Comparison of ENCODE assay signal across 1 cellular context in the genomic region with DNA sequence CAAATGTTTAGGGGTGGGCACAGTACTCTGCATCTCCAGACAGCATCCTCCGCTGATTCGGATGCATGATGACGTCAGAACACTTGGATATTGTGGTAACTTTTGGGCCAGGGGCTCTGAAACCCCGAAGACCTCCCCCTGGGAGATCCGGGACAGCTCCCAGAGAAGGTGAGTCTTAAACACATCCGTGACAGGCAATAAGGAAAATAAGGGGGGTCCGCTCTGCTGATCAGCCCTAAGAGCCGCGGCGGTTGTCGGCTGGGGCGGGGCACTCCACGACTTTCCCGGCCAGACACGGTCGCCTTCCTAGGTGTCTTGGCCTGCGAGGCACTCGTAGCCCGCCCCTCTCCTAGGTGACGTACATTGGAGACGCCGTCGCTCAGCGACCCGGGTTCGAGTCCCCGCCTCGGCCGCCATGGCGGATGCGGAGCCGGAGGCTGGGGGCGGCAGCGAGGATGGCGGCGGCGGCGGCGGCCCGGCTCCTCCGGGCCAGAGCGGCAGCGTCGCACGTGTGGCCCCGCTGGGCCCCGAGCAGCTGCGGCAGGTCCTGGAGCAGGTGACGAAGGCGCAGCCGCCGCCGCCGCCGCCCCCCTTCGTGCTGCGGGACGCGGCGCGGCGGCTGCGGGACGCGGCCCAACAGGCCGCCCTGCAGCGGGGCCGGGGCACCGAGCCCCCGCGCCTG.
TF ChIP-seq lines count a peak whose summit lies in the region.

TSS of gene ZNF839 (plus strand) at position 396 of the 682 bp plus-strand sequence. CDS start at position 416, 20 bp downstream.

TF ChIP-seq in HepG2, 621 proteins besides CTCF, POLR2A, EP300 and RAD21 (continued from another document and continues in another):
- no peak for TF ChIP-seq ZBTB44 (CRISPR knock-in tag; IDR thresholded peaks at IDR 0.05)
- TF ChIP-seq IRX3 (CRISPR knock-in tag; IDR thresholded peaks at IDR 0.05; ENCODE audit: borderline replicate concordance, low read depth) = no peak
- TF ChIP-seq, protein P1, sequence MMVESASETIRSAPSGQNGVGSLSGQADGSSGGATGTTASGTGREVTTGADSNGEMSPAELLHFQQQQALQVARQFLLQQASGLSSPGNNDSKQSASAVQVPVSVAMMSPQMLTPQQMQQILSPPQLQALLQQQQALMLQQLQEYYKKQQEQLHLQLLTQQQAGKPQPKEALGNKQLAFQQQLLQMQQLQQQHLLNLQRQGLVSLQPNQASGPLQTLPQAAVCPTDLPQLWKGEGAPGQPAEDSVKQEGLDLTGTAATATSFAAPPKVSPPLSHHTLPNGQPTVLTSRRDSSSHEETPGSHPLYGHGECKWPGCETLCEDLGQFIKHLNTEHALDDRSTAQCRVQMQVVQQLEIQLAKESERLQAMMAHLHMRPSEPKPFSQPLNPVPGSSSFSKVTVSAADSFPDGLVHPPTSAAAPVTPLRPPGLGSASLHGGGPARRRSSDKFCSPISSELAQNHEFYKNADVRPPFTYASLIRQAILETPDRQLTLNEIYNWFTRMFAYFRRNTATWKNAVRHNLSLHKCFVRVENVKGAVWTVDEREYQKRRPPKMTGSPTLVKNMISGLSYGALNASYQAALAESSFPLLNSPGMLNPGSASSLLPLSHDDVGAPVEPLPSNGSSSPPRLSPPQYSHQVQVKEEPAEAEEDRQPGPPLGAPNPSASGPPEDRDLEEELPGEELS (CRISPR knock-in tag; IDR thresholded peaks at IDR 0.05) = peak; percentile 45; the same call in 1 of the 2 replicates
- TF ChIP-seq ZBED4 (CRISPR knock-in tag; IDR thresholded peaks at IDR 0.05; ENCODE audit: borderline replicate concordance) = no peak
- no peak; the same call in 1 of the 2 replicates for TF ChIP-seq ADNP (CRISPR knock-in tag; IDR thresholded peaks at IDR 0.05)
- no peak for TF ChIP-seq ZNF326 (CRISPR knock-in tag; IDR thresholded peaks at IDR 0.05; ENCODE audit: borderline replicate concordance)
- no peak for TF ChIP-seq ZSCAN30 (CRISPR knock-in tag; IDR thresholded peaks at IDR 0.05)
- no peak for TF ChIP-seq KAT7 (CRISPR knock-in tag; IDR thresholded peaks at IDR 0.05; ENCODE audit: borderline replicate concordance)
- no peak for TF ChIP-seq NCOA5 (CRISPR knock-in tag; IDR thresholded peaks at IDR 0.05)
- TF ChIP-seq MEIS1 (CRISPR knock-in tag; IDR thresholded peaks at IDR 0.05; ENCODE audit: borderline replicate concordance) = no peak
- TF ChIP-seq FOXK2 (IDR thresholded peaks at IDR 0.05) = no peak
- TF ChIP-seq NR1H2 (CRISPR knock-in tag; IDR thresholded peaks at IDR 0.05; ENCODE audit: borderline replicate concordance, low read depth) = no peak
- no peak for TF ChIP-seq SKI (IDR thresholded peaks at IDR 0.05; ENCODE audit: partially characterized antibody)
- no peak for TF ChIP-seq SRY (CRISPR knock-in tag; IDR thresholded peaks at IDR 0.05)
- TF ChIP-seq SCMH1 (CRISPR knock-in tag; IDR thresholded peaks at IDR 0.05; ENCODE audit: borderline replicate concordance) = no peak
- TF ChIP-seq EED (CRISPR knock-in tag; IDR thresholded peaks at IDR 0.05) = no peak
- no peak for TF ChIP-seq ZKSCAN5 (CRISPR knock-in tag; IDR thresholded peaks at IDR 0.05)
- no peak for TF ChIP-seq ZNF777 (CRISPR knock-in tag; IDR thresholded peaks at IDR 0.05)
- no peak for TF ChIP-seq SNAPC2 (CRISPR knock-in tag; IDR thresholded peaks at IDR 0.05)
- peak; percentile 42; the same call in 1 of the 2 replicates for TF ChIP-seq TBX2 (CRISPR knock-in tag; IDR thresholded peaks at IDR 0.05; ENCODE audit: borderline replicate concordance)
- TF ChIP-seq, protein P2, sequence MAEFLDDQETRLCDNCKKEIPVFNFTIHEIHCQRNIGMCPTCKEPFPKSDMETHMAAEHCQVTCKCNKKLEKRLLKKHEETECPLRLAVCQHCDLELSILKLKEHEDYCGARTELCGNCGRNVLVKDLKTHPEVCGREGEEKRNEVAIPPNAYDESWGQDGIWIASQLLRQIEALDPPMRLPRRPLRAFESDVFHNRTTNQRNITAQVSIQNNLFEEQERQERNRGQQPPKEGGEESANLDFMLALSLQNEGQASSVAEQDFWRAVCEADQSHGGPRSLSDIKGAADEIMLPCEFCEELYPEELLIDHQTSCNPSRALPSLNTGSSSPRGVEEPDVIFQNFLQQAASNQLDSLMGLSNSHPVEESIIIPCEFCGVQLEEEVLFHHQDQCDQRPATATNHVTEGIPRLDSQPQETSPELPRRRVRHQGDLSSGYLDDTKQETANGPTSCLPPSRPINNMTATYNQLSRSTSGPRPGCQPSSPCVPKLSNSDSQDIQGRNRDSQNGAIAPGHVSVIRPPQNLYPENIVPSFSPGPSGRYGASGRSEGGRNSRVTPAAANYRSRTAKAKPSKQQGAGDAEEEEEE (CRISPR knock-in tag; IDR thresholded peaks at IDR 0.05; ENCODE audit: borderline replicate concordance) = no peak
- no peak for TF ChIP-seq ZNF18 (CRISPR knock-in tag; IDR thresholded peaks at IDR 0.05; ENCODE audit: insufficient replicate concordance)
- TF ChIP-seq PHF20 (CRISPR knock-in tag; IDR thresholded peaks at IDR 0.05) = peak; percentile 83
- TF ChIP-seq, protein P3, sequence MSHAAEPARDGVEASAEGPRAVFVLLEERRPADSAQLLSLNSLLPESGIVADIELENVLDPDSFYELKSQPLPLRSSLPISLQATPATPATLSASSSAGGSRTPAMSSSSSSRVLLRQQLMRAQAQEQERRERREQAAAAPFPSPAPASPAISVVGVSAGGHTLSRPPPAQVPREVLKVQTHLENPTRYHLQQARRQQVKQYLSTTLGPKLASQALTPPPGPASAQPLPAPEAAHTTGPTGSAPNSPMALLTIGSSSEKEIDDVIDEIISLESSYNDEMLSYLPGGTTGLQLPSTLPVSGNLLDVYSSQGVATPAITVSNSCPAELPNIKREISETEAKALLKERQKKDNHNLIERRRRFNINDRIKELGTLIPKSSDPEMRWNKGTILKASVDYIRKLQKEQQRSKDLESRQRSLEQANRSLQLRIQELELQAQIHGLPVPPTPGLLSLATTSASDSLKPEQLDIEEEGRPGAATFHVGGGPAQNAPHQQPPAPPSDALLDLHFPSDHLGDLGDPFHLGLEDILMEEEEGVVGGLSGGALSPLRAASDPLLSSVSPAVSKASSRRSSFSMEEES (CRISPR knock-in tag; IDR thresholded peaks at IDR 0.05) = no peak
- TF ChIP-seq SYNCRIP (IDR thresholded peaks at IDR 0.05; ENCODE audit: insufficient read depth, low read depth, low read length) = no peak
- TF ChIP-seq ASH2L (IDR thresholded peaks at IDR 0.05; ENCODE audit: insufficient read length, low read depth, low read length) = peak; percentile 54
- TF ChIP-seq GABPB1 (CRISPR knock-in tag; IDR thresholded peaks at IDR 0.05) = peak; percentile 74
- TF ChIP-seq ZNF260 (CRISPR knock-in tag; IDR thresholded peaks at IDR 0.05; ENCODE audit: borderline replicate concordance, low read depth) = no peak
- TF ChIP-seq TP53 (CRISPR knock-in tag; conservative IDR thresholded peaks at IDR 0.05) = no peak
- TF ChIP-seq KLF11 (CRISPR knock-in tag; IDR thresholded peaks at IDR 0.05) = no peak
- TF ChIP-seq ZBTB34 (CRISPR knock-in tag; IDR thresholded peaks at IDR 0.05) = no peak
- TF ChIP-seq ZNF563 (CRISPR knock-in tag; IDR thresholded peaks at IDR 0.05) = no peak
- peak; percentile 80 for TF ChIP-seq XRCC5 (optimal IDR thresholded peaks at IDR 0.05; ENCODE audit: low read length)
- 0 out of 2 replicates have a peak, but pooled peaks have one; percentile 18 for TF ChIP-seq ERF (CRISPR knock-in tag; IDR thresholded peaks at IDR 0.05)
- TF ChIP-seq, protein P4, sequence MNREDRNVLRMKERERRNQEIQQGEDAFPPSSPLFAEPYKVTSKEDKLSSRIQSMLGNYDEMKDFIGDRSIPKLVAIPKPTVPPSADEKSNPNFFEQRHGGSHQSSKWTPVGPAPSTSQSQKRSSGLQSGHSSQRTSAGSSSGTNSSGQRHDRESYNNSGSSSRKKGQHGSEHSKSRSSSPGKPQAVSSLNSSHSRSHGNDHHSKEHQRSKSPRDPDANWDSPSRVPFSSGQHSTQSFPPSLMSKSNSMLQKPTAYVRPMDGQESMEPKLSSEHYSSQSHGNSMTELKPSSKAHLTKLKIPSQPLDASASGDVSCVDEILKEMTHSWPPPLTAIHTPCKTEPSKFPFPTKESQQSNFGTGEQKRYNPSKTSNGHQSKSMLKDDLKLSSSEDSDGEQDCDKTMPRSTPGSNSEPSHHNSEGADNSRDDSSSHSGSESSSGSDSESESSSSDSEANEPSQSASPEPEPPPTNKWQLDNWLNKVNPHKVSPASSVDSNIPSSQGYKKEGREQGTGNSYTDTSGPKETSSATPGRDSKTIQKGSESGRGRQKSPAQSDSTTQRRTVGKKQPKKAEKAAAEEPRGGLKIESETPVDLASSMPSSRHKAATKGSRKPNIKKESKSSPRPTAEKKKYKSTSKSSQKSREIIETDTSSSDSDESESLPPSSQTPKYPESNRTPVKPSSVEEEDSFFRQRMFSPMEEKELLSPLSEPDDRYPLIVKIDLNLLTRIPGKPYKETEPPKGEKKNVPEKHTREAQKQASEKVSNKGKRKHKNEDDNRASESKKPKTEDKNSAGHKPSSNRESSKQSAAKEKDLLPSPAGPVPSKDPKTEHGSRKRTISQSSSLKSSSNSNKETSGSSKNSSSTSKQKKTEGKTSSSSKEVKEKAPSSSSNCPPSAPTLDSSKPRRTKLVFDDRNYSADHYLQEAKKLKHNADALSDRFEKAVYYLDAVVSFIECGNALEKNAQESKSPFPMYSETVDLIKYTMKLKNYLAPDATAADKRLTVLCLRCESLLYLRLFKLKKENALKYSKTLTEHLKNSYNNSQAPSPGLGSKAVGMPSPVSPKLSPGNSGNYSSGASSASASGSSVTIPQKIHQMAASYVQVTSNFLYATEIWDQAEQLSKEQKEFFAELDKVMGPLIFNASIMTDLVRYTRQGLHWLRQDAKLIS (CRISPR knock-in tag; IDR thresholded peaks at IDR 0.05) = no peak
